In the genomic region with DNA sequence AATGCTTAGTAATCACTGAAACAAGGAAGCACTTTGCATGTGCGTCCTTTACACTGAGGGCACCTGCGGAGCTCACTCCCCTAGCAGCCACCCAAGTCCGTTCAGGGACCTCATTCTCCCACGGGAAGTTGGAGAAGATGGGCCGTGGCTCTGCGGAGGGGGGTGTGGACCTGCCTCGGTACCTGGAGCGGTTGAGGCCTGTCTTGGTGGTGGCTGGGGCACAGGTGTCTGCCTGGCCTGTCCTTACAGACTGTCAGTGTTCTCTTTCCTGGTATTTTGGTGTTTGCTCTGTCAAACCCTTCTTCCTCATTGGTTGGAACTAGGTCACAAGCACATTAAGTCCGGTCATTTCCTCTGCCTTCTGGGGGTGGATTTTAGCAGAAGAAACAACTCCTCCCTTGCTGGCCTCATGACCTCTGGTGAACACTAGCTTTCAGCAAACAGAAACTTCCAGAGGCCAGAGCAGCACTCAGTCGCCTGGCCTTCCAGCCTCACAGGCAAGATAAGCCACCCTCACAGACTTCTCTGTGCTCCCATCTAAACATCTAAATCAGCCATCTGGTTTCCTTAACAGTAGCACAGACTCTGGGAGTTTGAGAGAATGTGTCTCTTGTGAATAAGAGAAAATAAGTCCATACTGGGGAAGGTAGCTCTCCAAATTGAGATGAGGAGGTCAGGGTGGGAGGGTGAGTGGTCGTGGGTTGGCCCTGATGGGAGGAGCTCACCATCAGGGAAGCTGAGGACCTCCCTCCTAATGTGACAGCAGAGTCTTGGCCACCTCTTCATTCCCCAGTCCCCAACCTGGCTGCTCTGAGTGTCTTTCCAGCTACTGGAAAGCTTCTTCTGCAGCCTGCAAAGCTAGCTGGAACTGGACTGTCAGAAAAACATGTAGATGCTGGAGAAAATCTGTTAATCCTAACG, we compare ENCODE assay signal across 1 cellular context.
TF ChIP-seq lines count a peak whose summit lies in the region.

No MANE protein-coding gene starts in this region.

TF ChIP-seq in K562, 482 proteins besides CTCF, POLR2A, EP300 and RAD21 (continues in another document):
- TF ChIP-seq JUN (IDR thresholded peaks at IDR 0.05; ENCODE audit: borderline replicate concordance, low read depth, low read length) (peak; percentile 82), JUN (CRISPR knock-in tag; IDR thresholded peaks at IDR 0.05; ENCODE audit: borderline replicate concordance) (no peak), SIN3A (IDR thresholded peaks at IDR 0.05; ENCODE audit: borderline replicate concordance in 2 of 2, control insufficient read depth in 1 of 2, low read depth in 2 of 2, low read length in 2 of 2) (no peak), MXI1 (IDR thresholded peaks at IDR 0.05; ENCODE audit: low read depth, low read length) (peak; percentile 77), MAFF (IDR thresholded peaks at IDR 0.05; ENCODE audit: low read length) (peak; percentile 67), JUND (IDR thresholded peaks at IDR 0.05; ENCODE audit: borderline replicate concordance, low read depth, low read length) (peak; percentile 93), JUND (tag; IDR thresholded peaks at IDR 0.05; ENCODE audit: borderline replicate concordance, low read depth, low read length) (no peak), HCFC1 (IDR thresholded peaks at IDR 0.05; ENCODE audit: low read depth, low read length) (peak; percentile 55), SMC3 (conservative IDR thresholded peaks at IDR 0.05; ENCODE audit: insufficient read depth, low read depth, low read length) (peak; percentile 28; the same call in 1 of the 2 replicates), TBL1XR1 (IDR thresholded peaks at IDR 0.05; ENCODE audit: low read length in 2 of 2) (peak; percentile 98 to 100), MAFK (IDR thresholded peaks at IDR 0.05; ENCODE audit: low read length) (peak; percentile 61; the same call in 1 of the 2 replicates), KLF10 (CRISPR knock-in tag; IDR thresholded peaks at IDR 0.05) (no peak), BHLHE40 (IDR thresholded peaks at IDR 0.05; ENCODE audit: low read length) (peak; percentile 92), THRAP3 (IDR thresholded peaks at IDR 0.05; ENCODE audit: borderline replicate concordance) (no peak), POLR2AphosphoS2 (IDR thresholded peaks at IDR 0.05; ENCODE audit: low read length) (peak; percentile 86; the same call in 1 of the 2 replicates), CBX2 (IDR thresholded peaks at IDR 0.05; ENCODE audit: insufficient read depth, low read length, poor library complexity, severe bottlenecking) (no peak), ZC3H11A (IDR thresholded peaks at IDR 0.05; ENCODE audit: low read depth, low read length) (peak; percentile 96), MIER1 (IDR thresholded peaks at IDR 0.05; ENCODE audit: low read depth) (no peak), NCOA2 (IDR thresholded peaks at IDR 0.05; ENCODE audit: partially characterized antibody in 2 of 2) (no peak), ZNF384 (IDR thresholded peaks at IDR 0.05; ENCODE audit: low read depth, low read length) (peak; percentile 67), CHD2 (IDR thresholded peaks at IDR 0.05; ENCODE audit: low read depth, low read length) (peak; percentile 67; the same call in 1 of the 2 replicates), LCOR (CRISPR knock-in tag; IDR thresholded peaks at IDR 0.05) (no peak)
- TF ChIP-seq, protein P1, sequence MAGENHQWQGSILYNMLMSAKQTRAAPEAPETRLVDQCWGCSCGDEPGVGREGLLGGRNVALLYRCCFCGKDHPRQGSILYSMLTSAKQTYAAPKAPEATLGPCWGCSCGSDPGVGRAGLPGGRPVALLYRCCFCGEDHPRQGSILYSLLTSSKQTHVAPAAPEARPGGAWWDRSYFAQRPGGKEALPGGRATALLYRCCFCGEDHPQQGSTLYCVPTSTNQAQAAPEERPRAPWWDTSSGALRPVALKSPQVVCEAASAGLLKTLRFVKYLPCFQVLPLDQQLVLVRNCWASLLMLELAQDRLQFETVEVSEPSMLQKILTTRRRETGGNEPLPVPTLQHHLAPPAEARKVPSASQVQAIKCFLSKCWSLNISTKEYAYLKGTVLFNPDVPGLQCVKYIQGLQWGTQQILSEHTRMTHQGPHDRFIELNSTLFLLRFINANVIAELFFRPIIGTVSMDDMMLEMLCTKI (IDR thresholded peaks at IDR 0.05; ENCODE audit: partially characterized antibody): no peak
- TF ChIP-seq, protein P2, sequence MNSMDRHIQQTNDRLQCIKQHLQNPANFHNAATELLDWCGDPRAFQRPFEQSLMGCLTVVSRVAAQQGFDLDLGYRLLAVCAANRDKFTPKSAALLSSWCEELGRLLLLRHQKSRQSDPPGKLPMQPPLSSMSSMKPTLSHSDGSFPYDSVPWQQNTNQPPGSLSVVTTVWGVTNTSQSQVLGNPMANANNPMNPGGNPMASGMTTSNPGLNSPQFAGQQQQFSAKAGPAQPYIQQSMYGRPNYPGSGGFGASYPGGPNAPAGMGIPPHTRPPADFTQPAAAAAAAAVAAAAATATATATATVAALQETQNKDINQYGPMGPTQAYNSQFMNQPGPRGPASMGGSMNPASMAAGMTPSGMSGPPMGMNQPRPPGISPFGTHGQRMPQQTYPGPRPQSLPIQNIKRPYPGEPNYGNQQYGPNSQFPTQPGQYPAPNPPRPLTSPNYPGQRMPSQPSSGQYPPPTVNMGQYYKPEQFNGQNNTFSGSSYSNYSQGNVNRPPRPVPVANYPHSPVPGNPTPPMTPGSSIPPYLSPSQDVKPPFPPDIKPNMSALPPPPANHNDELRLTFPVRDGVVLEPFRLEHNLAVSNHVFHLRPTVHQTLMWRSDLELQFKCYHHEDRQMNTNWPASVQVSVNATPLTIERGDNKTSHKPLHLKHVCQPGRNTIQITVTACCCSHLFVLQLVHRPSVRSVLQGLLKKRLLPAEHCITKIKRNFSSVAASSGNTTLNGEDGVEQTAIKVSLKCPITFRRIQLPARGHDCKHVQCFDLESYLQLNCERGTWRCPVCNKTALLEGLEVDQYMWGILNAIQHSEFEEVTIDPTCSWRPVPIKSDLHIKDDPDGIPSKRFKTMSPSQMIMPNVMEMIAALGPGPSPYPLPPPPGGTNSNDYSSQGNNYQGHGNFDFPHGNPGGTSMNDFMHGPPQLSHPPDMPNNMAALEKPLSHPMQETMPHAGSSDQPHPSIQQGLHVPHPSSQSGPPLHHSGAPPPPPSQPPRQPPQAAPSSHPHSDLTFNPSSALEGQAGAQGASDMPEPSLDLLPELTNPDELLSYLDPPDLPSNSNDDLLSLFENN (IDR thresholded peaks at IDR 0.05; ENCODE audit: low read depth in 2 of 2, low read length in 2 of 2): peak in 1 of 2 experiments; percentile 98; a peak in 2 of 4 replicates
- TF ChIP-seq, protein P3, sequence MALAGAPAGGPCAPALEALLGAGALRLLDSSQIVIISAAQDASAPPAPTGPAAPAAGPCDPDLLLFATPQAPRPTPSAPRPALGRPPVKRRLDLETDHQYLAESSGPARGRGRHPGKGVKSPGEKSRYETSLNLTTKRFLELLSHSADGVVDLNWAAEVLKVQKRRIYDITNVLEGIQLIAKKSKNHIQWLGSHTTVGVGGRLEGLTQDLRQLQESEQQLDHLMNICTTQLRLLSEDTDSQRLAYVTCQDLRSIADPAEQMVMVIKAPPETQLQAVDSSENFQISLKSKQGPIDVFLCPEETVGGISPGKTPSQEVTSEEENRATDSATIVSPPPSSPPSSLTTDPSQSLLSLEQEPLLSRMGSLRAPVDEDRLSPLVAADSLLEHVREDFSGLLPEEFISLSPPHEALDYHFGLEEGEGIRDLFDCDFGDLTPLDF (CRISPR knock-in tag; IDR thresholded peaks at IDR 0.05): peak; percentile 76; the same call in 1 of the 2 replicates
- TF ChIP-seq, protein P4, sequence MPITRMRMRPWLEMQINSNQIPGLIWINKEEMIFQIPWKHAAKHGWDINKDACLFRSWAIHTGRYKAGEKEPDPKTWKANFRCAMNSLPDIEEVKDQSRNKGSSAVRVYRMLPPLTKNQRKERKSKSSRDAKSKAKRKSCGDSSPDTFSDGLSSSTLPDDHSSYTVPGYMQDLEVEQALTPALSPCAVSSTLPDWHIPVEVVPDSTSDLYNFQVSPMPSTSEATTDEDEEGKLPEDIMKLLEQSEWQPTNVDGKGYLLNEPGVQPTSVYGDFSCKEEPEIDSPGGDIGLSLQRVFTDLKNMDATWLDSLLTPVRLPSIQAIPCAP (CRISPR knock-in tag; IDR thresholded peaks at IDR 0.05; ENCODE audit: borderline replicate concordance): no peak
- TF ChIP-seq, protein P5, sequence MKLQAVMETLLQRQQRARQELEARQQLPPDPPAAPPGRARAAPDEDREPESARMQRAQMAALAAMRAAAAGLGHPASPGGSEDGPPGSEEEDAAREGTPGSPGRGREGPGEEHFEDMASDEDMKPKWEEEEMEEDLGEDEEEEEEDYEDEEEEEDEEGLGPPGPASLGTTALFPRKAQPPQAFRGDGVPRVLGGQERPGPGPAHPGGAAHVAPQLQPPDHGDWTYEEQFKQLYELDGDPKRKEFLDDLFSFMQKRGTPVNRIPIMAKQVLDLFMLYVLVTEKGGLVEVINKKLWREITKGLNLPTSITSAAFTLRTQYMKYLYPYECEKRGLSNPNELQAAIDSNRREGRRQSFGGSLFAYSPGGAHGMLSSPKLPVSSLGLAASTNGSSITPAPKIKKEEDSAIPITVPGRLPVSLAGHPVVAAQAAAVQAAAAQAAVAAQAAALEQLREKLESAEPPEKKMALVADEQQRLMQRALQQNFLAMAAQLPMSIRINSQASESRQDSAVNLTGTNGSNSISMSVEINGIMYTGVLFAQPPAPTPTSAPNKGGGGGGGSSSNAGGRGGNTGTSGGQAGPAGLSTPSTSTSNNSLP (IDR thresholded peaks at IDR 0.05; ENCODE audit: borderline replicate concordance, low read depth, low read length): peak; percentile 78; the same call in 1 of the 2 replicates
- TF ChIP-seq, protein P6, sequence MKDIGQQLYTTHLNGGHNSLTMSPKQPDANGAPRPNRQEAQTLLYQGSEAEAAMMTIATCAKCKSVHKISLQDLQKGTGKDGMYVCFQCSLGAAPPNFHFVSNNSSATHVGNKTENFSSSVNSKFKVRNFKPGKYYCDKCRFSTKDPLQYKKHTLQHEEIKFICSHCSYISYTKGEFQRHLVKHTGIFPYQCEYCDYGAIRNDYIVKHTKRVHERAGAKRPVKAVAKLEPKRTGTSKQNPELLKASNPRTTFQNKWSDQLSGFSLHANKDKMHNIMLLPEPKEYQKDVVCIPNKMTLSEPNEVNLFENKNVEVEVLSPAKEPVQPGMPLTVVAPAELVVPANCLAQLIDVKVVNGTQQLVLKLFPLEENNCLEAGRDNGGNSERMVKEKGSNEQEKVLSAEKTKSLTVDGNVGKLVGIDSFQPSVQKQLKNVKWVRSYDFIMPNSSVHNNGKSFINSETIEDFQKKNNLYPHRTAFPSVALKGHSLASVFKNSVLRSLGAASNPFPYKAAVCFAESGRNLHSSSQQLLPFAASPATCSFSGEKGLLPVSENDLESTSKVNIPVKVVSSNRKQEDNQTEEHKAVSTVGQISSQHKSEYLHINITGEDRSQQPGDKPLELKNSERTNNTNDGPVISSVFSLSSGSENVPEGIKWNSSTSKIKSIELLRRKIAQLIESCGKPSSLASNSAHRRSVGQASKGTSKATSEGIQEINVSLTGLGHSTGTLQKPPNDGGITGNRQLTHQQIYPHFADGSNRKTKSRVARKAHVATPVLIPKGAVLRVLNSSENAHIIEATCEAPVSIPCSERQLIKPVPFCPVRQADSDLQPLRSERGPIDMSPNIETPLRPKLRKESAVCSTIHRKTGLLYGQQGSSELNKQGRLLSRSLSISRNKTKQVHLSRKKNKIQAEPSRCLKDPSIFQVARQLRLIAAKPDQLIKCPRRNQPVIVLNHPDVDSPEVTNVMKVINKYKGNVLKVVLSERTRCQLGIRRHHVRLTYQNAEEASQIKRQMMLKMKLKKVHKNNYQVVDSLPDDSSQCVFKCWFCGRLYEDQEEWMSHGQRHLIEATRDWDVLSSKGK (CRISPR knock-in tag; IDR thresholded peaks at IDR 0.05): no peak
- TF ChIP-seq, protein P7, sequence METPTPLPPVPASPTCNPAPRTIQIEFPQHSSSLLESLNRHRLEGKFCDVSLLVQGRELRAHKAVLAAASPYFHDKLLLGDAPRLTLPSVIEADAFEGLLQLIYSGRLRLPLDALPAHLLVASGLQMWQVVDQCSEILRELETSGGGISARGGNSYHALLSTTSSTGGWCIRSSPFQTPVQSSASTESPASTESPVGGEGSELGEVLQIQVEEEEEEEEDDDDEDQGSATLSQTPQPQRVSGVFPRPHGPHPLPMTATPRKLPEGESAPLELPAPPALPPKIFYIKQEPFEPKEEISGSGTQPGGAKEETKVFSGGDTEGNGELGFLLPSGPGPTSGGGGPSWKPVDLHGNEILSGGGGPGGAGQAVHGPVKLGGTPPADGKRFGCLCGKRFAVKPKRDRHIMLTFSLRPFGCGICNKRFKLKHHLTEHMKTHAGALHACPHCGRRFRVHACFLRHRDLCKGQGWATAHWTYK (CRISPR knock-in tag; IDR thresholded peaks at IDR 0.05): no peak
- TF ChIP-seq, protein P8, sequence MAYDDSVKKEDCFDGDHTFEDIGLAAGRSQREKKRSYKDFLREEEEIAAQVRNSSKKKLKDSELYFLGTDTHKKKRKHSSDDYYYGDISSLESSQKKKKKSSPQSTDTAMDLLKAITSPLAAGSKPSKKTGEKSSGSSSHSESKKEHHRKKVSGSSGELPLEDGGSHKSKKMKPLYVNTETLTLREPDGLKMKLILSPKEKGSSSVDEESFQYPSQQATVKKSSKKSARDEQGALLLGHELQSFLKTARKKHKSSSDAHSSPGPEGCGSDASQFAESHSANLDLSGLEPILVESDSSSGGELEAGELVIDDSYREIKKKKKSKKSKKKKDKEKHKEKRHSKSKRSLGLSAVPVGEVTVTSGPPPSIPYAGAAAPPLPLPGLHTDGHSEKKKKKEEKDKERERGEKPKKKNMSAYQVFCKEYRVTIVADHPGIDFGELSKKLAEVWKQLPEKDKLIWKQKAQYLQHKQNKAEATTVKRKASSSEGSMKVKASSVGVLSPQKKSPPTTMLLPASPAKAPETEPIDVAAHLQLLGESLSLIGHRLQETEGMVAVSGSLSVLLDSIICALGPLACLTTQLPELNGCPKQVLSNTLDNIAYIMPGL (CRISPR knock-in tag; IDR thresholded peaks at IDR 0.05): peak; percentile 38
- TF ChIP-seq, protein P9, sequence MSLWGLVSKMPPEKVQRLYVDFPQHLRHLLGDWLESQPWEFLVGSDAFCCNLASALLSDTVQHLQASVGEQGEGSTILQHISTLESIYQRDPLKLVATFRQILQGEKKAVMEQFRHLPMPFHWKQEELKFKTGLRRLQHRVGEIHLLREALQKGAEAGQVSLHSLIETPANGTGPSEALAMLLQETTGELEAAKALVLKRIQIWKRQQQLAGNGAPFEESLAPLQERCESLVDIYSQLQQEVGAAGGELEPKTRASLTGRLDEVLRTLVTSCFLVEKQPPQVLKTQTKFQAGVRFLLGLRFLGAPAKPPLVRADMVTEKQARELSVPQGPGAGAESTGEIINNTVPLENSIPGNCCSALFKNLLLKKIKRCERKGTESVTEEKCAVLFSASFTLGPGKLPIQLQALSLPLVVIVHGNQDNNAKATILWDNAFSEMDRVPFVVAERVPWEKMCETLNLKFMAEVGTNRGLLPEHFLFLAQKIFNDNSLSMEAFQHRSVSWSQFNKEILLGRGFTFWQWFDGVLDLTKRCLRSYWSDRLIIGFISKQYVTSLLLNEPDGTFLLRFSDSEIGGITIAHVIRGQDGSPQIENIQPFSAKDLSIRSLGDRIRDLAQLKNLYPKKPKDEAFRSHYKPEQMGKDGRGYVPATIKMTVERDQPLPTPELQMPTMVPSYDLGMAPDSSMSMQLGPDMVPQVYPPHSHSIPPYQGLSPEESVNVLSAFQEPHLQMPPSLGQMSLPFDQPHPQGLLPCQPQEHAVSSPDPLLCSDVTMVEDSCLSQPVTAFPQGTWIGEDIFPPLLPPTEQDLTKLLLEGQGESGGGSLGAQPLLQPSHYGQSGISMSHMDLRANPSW (CRISPR knock-in tag; IDR thresholded peaks at IDR 0.05): peak; percentile 89
- TF ChIP-seq, protein P10, sequence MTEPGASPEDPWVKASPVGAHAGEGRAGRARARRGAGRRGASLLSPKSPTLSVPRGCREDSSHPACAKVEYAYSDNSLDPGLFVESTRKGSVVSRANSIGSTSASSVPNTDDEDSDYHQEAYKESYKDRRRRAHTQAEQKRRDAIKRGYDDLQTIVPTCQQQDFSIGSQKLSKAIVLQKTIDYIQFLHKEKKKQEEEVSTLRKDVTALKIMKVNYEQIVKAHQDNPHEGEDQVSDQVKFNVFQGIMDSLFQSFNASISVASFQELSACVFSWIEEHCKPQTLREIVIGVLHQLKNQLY (CRISPR knock-in tag; conservative IDR thresholded peaks at IDR 0.05): peak in 1 of 2 experiments; percentile 85; a peak in 2 of 4 replicates
